1 cellular context compared by ENCODE assay signal in genomic region chr1:2303016-2303775, GRCh38.
TF ChIP-seq lines count a peak whose summit lies in the region.

No MANE protein-coding gene starts in this region.

TF ChIP-seq in H1, 55 proteins besides CTCF, POLR2A, EP300 and RAD21:
- TF ChIP-seq GABPA (IDR thresholded peaks at IDR 0.05; ENCODE audit: borderline replicate concordance, insufficient read depth, low read length) (0 out of 2 replicates have a peak, but pooled peaks have one; percentile 1), RNF2 (IDR thresholded peaks at IDR 0.05; ENCODE audit: borderline replicate concordance, low read depth, low read length, missing control alignments, poor library complexity, severe bottlenecking) (no peak)
